Comparison of ENCODE assay signal across 11 cellular contexts in the genomic region with DNA sequence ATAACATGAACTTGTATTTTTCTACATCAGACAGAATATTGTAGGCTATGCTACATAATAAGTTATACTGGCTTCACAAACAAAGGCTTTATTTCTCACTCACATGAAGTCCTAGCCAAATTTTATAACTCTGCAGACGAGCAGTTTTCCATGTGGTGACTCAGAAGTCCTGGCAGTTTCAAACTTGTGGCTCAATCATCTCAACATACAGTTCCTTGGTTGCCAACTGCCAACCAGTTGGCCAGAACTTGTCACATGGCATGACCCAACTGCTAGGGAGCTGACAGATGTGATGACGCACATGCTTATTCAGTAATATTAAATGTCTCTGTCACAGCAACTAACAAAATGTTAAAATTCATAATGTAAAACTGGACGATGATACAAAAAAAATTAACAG.
DNase-seq lines count a peak whose midpoint lies in the region; ATAC-seq and TF ChIP-seq lines count a peak whose summit lies in the region.
"Had no signal": no experiment of that assay in that cellular context is flagged by ENCODE, and none has a peak within 500 bp of the region (broad histone marks: within the 10 kb centered on the region; RNA-seq: fewer than 3 reads in every experiment).

No MANE protein-coding gene starts in this region.

- no peaks in the 10 kb centered on the region for H3K36me3 Mint-ChIP-seq in activated CD8-positive, alpha-beta memory T cell treated with anti-CD3 and anti-CD28 coated beads, Interleukin-2, amount 10 ng/mL, durations not matched to agents 7 days and 5 days

- H3K9me3 Mint-ChIP-seq in activated CD8-positive, alpha-beta memory T cell treated with anti-CD3 and anti-CD28 coated beads, Interleukin-2, amount 10 ng/mL, durations not matched to agents 7 days and 5 days (ENCODE audit: low read depth): no peaks in the 10 kb centered on the region
- H3K9me3 Mint-ChIP-seq: activated naive CD4-positive, alpha-beta T cell treated with anti-CD3 and anti-CD28 coated beads, Interleukin-2, amount 50 U/mL, for 24 hours; neural crest cell had no signal

- in situ Hi-C loops in astrocyte of the spinal cord (cut with HindIII; ENCODE audit: low sequenced_read_pairs): no loop called here
- in situ Hi-C loops in KBM-7 (cut with MboI; ENCODE audit: low pct_unique_long_range_greater_than_20kb, low sequenced_read_pairs): no loop called here

- no peak overlapping the region for H3K4me3 ChIP-seq in astrocyte of the spinal cord (ENCODE audit: low read depth, low read length)

- TF ChIP-seq CTCF in astrocyte of the spinal cord (IDR thresholded peaks at IDR 0.05; ENCODE audit: low read depth, low read length): no peak

- no peak overlapping the region for H3K4me3 Mint-ChIP-seq in activated CD8-positive, alpha-beta memory T cell treated with anti-CD3 and anti-CD28 coated beads, Interleukin-2, amount 10 ng/mL, durations not matched to agents 7 days and 5 days
- H3K4me3 Mint-ChIP-seq: activated naive CD4-positive, alpha-beta T cell treated with anti-CD3 and anti-CD28 coated beads, Interleukin-2, amount 50 U/mL, for 24 hours; neural crest cell had no signal

- no peaks in the 10 kb centered on the region for H3K27me3 Mint-ChIP-seq in activated CD8-positive, alpha-beta memory T cell treated with anti-CD3 and anti-CD28 coated beads, Interleukin-2, amount 10 ng/mL, durations not matched to agents 7 days and 5 days
- H3K27me3 Mint-ChIP-seq: activated naive CD4-positive, alpha-beta T cell treated with anti-CD3 and anti-CD28 coated beads, Interleukin-2, amount 50 U/mL, for 24 hours had no signal

- peaks cover 7% of the 10 kb centered on the region for H3K4me1 Mint-ChIP-seq in activated CD8-positive, alpha-beta memory T cell treated with anti-CD3 and anti-CD28 coated beads, Interleukin-2, amount 10 ng/mL, durations not matched to agents 7 days and 5 days
- H3K4me1 Mint-ChIP-seq: neural crest cell had no signal

- CTCF ChIA-PET in activated CD8-positive, alpha-beta memory T cell treated with anti-CD3 and anti-CD28 coated beads, Interleukin-2, amount 10 ng/mL, durations not matched to agents 7 days and 5 days (lab: Charles Lee): no interaction called here

- peak; percentile 36 for DNase-seq in NCI-H2029 (lab: John Stamatoyannopoulos, UW)
- no peak for DNase-seq in NCI-H2029 treated with DMSO at 0.1 percent for 48 hours (lab: John Stamatoyannopoulos, UW)
- peak; percentile 81 for DNase-seq in astrocyte of the spinal cord (ENCODE audit: low read depth, low spot score)
- DNase-seq in inferior parietal cortex (ENCODE audit: extremely low spot score): peak; percentile 29
- no peak for DNase-seq in KBM-7
- DNase-seq in SK-N-DZ (ENCODE audit: low spot score): no peak
- DNase-seq in activated CD4-positive, CD25-positive, alpha-beta regulatory T cell treated with anti-CD3 and anti-CD28 coated beads, Interleukin-2, amount 50 U/mL, for 72 hours: no peak
- no peak for DNase-seq in activated CD8-positive, alpha-beta memory T cell treated with anti-CD3 and anti-CD28 coated beads, Interleukin-2, amount 10 ng/mL, durations not matched to agents 7 days and 5 days
- DNase-seq: 8988T had no signal

- no peak overlapping the region for H3K27ac Mint-ChIP-seq in activated CD8-positive, alpha-beta memory T cell treated with anti-CD3 and anti-CD28 coated beads, Interleukin-2, amount 10 ng/mL, durations not matched to agents 7 days and 5 days
- H3K27ac Mint-ChIP-seq: activated naive CD4-positive, alpha-beta T cell treated with anti-CD3 and anti-CD28 coated beads, Interleukin-2, amount 50 U/mL, for 24 hours had no signal

- ATAC-seq in activated CD8-positive, alpha-beta memory T cell treated with anti-CD3 and anti-CD28 coated beads, Interleukin-2, amount 10 ng/mL, durations not matched to agents 7 days and 5 days: no peak

Comparison
In these comparisons a context has a peak if more than half of its experiments do, and no peak if none do; other contexts are left out.
1. DNase-seq: peak in NCI-H2029 (single experiment), astrocyte of the spinal cord (single experiment) and inferior parietal cortex (single experiment); none in NCI-H2029 treated with DMSO at 0.1 percent for 48 hours (single experiment), KBM-7 (single experiment), SK-N-DZ (single experiment), activated CD4-positive, CD25-positive, alpha-beta regulatory T cell treated with anti-CD3 and anti-CD28 coated beads, Interleukin-2, amount 50 U/mL, for 72 hours (single experiment) and activated CD8-positive, alpha-beta memory T cell treated with anti-CD3 and anti-CD28 coated beads, Interleukin-2, amount 10 ng/mL, durations not matched to agents 7 days and 5 days (single experiment).